In the genomic region with DNA sequence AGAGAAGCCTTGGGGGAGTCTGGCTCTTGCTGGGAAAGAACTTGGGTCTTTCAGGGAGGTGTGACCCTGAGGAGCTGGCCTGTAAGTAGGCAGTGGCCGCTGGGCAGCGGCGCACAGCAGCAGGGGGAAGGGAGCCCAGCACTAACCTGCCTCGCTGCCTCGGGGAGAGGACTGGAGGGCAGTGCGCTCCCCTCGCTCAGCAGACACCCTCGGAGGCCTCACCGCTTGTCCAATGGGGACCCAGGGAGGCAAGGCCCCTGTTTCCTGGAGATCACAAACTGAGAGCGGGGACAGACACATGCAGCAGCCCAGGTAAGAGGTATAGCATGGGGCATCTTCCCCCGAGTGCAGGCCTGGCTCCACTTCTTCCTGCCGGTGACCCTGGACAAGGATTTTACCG, we compare ENCODE assay signal across 15 cellular contexts. TPM values are rescaled to one million over a fixed set of nuclear protein-coding genes. Genes with fewer than 3 reads are reported as not detected.
DNase-seq lines count a peak whose midpoint lies in the region; ATAC-seq, FAIRE-seq and TF ChIP-seq lines count a peak whose summit lies in the region.
"Had no signal": no experiment of that assay in that cellular context is flagged by ENCODE, and none has a peak within 500 bp of the region (broad histone marks: within the 10 kb centered on the region; RNA-seq: fewer than 3 reads in every experiment).

No MANE protein-coding gene starts in this region.

- no peak for ATAC-seq in stimulated activated naive CD8-positive, alpha-beta T cell treated with anti-CD3 and anti-CD28 coated beads, Interleukin-15, Interleukin-2, amounts not matched to agents 100 U/mL and 50 U/mL, for 24 hours
- no peak for ATAC-seq in activated naive CD8-positive, alpha-beta T cell treated with anti-CD3 and anti-CD28 coated beads, Interleukin-2, amount 10 ng/mL, durations not matched to agents 7 days and 5 days (ENCODE audit: low read depth)
- ATAC-seq in naive thymus-derived CD8-positive, alpha-beta T cell: no peak
- no peak for ATAC-seq in pancreas
- ATAC-seq: K562 had no signal

- H3K27ac ChIP-seq in breast epithelium (no peak overlapping the region), pancreas (no peak overlapping the region), brain microvascular endothelial cell (no peak overlapping the region), testis (no peak overlapping the region)

- 77 to 84% methylated on average over 13 of the region's 13 CpGs for WGBS in pancreas, 2 donors
- WGBS in testis, 2 donors: 60 to 65% methylated on average over 6 to 13 of the region's 13 CpGs

- H3K4me3 Mint-ChIP-seq in stimulated activated naive CD8-positive, alpha-beta T cell treated with anti-CD3 and anti-CD28 coated beads, Interleukin-15, Interleukin-2, amounts not matched to agents 100 ng/mL and 50 ng/mL, for 24 hours: peak overlapping the region; percentile 76
- no peak overlapping the region for H3K4me3 Mint-ChIP-seq in activated naive CD8-positive, alpha-beta T cell treated with anti-CD3 and anti-CD28 coated beads, Interleukin-2, amount 10 ng/mL, durations not matched to agents 7 days and 5 days
- peak overlapping the region; percentile 68 to 91 (median 79) for H3K4me3 Mint-ChIP-seq in naive thymus-derived CD8-positive, alpha-beta T cell

- in situ Hi-C loops in brain microvascular endothelial cell (cut with HindIII; ENCODE audit: low pct_ligation_motif_present, low sequenced_read_pairs): no loop called here

- peaks cover 64% of the 10 kb centered on the region for H3K4me1 Mint-ChIP-seq in stimulated activated naive CD8-positive, alpha-beta T cell treated with anti-CD3 and anti-CD28 coated beads, Interleukin-15, Interleukin-2, amounts not matched to agents 100 ng/mL and 50 ng/mL, for 24 hours (ENCODE audit: low read depth)
- peaks cover 54% of the 10 kb centered on the region for H3K4me1 Mint-ChIP-seq in activated naive CD8-positive, alpha-beta T cell treated with anti-CD3 and anti-CD28 coated beads, Interleukin-2, amount 10 ng/mL, durations not matched to agents 7 days and 5 days
- peaks cover 38 to 68% (median 60%) of the 10 kb centered on the region in 4 donors for H3K4me1 Mint-ChIP-seq in naive thymus-derived CD8-positive, alpha-beta T cell

- intact Hi-C loops in breast epithelium (cut with DNase I; ENCODE audit: low total_unique reads) (no loop called here), pancreas (cut with DNase I) (no loop called here), testis (cut with DNase I; ENCODE audit: low total_unique reads) (no loop called here)

- FAIRE-seq in pancreas (lab: Jason Lieb, UNC): no peak
- FAIRE-seq: astrocyte, K562, small intestine had no signal

- H3K4me1 ChIP-seq in breast epithelium (peaks cover 0 to 5% of the 10 kb centered on the region in 2 donors), pancreas (peaks cover 6 to 12% (median 8%) of the 10 kb centered on the region in 3 donors), testis (peaks cover 45% of the 10 kb centered on the region)

- H3K9me3 Mint-ChIP-seq in stimulated activated naive CD8-positive, alpha-beta T cell treated with anti-CD3 and anti-CD28 coated beads, Interleukin-15, Interleukin-2, amounts not matched to agents 100 ng/mL and 50 ng/mL, for 24 hours: no peaks in the 10 kb centered on the region
- no peaks in the 10 kb centered on the region for H3K9me3 Mint-ChIP-seq in activated naive CD8-positive, alpha-beta T cell treated with anti-CD3 and anti-CD28 coated beads, Interleukin-2, amount 10 ng/mL, durations not matched to agents 7 days and 5 days
- no peaks in the 10 kb centered on the region for H3K9me3 Mint-ChIP-seq in naive thymus-derived CD8-positive, alpha-beta T cell

- peaks cover 8% of the 10 kb centered on the region for H3K36me3 Mint-ChIP-seq in stimulated activated naive CD8-positive, alpha-beta T cell treated with anti-CD3 and anti-CD28 coated beads, Interleukin-15, Interleukin-2, amounts not matched to agents 100 ng/mL and 50 ng/mL, for 24 hours (ENCODE audit: low read depth)
- H3K36me3 Mint-ChIP-seq in activated naive CD8-positive, alpha-beta T cell treated with anti-CD3 and anti-CD28 coated beads, Interleukin-2, amount 10 ng/mL, durations not matched to agents 7 days and 5 days: no peaks in the 10 kb centered on the region
- no peaks in the 10 kb centered on the region for H3K36me3 Mint-ChIP-seq in naive thymus-derived CD8-positive, alpha-beta T cell

- H3K9me3 ChIP-seq in breast epithelium (no peaks in the 10 kb centered on the region), pancreas (no peaks in the 10 kb centered on the region), testis (no peaks in the 10 kb centered on the region)
- H3K9me3 ChIP-seq: HAP-1 had no signal

- H3K36me3 ChIP-seq in breast epithelium (no peaks in the 10 kb centered on the region), pancreas (no peaks in the 10 kb centered on the region), brain microvascular endothelial cell (replicated peaks) (no peaks in the 10 kb centered on the region), testis (ENCODE audit: low read depth, missing control alignments) (no peaks in the 10 kb centered on the region)
- H3K36me3 ChIP-seq: HAP-1 had no signal

- H3K4me3 ChIP-seq in breast epithelium (no peak overlapping the region), pancreas (no peak overlapping the region), brain microvascular endothelial cell (ENCODE audit: low read depth, low read length) (no peak overlapping the region), testis (no peak overlapping the region)
- H3K4me3 ChIP-seq: HAP-1, K562 had no signal

- H3K27me3 Mint-ChIP-seq in stimulated activated naive CD8-positive, alpha-beta T cell treated with anti-CD3 and anti-CD28 coated beads, Interleukin-15, Interleukin-2, amounts not matched to agents 100 ng/mL and 50 ng/mL, for 24 hours: no peaks in the 10 kb centered on the region
- H3K27me3 Mint-ChIP-seq in activated naive CD8-positive, alpha-beta T cell treated with anti-CD3 and anti-CD28 coated beads, Interleukin-2, amount 10 ng/mL, durations not matched to agents 7 days and 5 days: no peaks in the 10 kb centered on the region
- H3K27me3 Mint-ChIP-seq in naive thymus-derived CD8-positive, alpha-beta T cell: no peaks in the 10 kb centered on the region

- TF ChIP-seq CTCF in breast epithelium (IDR thresholded peaks at IDR 0.05) (no peak), pancreas (IDR thresholded peaks at IDR 0.05) (no peak), brain microvascular endothelial cell (IDR thresholded peaks at IDR 0.05; ENCODE audit: low read depth, low read length, missing control alignments) (no peak), testis (IDR thresholded peaks at IDR 0.05) (no peak)

- DNase-seq in stimulated activated naive CD8-positive, alpha-beta T cell treated with anti-CD3 and anti-CD28 coated beads, Interleukin-15, Interleukin-2, amounts not matched to agents 100 U/mL and 50 U/mL, for 24 hours: no peak
- DNase-seq in activated naive CD8-positive, alpha-beta T cell treated with anti-CD3 and anti-CD28 coated beads, Interleukin-2, amount 10 ng/mL, durations not matched to agents 7 days and 5 days: no peak
- DNase-seq in naive thymus-derived CD8-positive, alpha-beta T cell: no peak
- DNase-seq in breast epithelium (ENCODE audit: low spot score in 2 of 2): no peak
- no peak for DNase-seq in pancreas
- no peak for DNase-seq in brain microvascular endothelial cell
- DNase-seq in testis: no peak
- DNase-seq: activated CD4-positive, CD25-positive, alpha-beta regulatory T cell; DMS79; NCI-H345; small intestine had no signal

- H3K27ac Mint-ChIP-seq in stimulated activated naive CD8-positive, alpha-beta T cell treated with anti-CD3 and anti-CD28 coated beads, Interleukin-15, Interleukin-2, amounts not matched to agents 100 ng/mL and 50 ng/mL, for 24 hours: peak overlapping the region; percentile 22
- H3K27ac Mint-ChIP-seq in activated naive CD8-positive, alpha-beta T cell treated with anti-CD3 and anti-CD28 coated beads, Interleukin-2, amount 10 ng/mL, durations not matched to agents 7 days and 5 days: peak overlapping the region; percentile 78
- peak overlapping the region; percentile 14 to 99 (median 92) for H3K27ac Mint-ChIP-seq in naive thymus-derived CD8-positive, alpha-beta T cell

- TF ChIP-seq POLR2A in breast epithelium (IDR thresholded peaks at IDR 0.05) (no peak), testis (IDR thresholded peaks at IDR 0.05) (no peak)

- H3K27me3 ChIP-seq in breast epithelium (no peaks in the 10 kb centered on the region), pancreas (no peaks in the 10 kb centered on the region), brain microvascular endothelial cell (replicated peaks) (no peaks in the 10 kb centered on the region), testis (no peaks in the 10 kb centered on the region)

- POLR2A ChIA-PET in activated naive CD8-positive, alpha-beta T cell treated with anti-CD3 and anti-CD28 coated beads, Interleukin-2, amount 10 ng/mL, durations not matched to agents 7 days and 5 days (lab: Charles Lee): interaction anchor here (1.0 to 6.1 kb wide), 4 partner anchors 15 to 43 kb away, joined by 3 to 42 read pairs (median 8); no protein-coding TSS in a partner anchor
- POLR2A ChIA-PET in naive thymus-derived CD8-positive, alpha-beta T cell (lab: Charles Lee): interaction anchor here (0.6 to 7.9 kb wide), 8 partner anchors 10 to 349 kb away, joined by 3 to 69 read pairs (median 18); no protein-coding TSS in a partner anchor

RNA-seq across cellular contexts. Expression of a gene that starts 3.3 kb away (rescaled TPM):
- 10 to 100 TPM; 76.7 to 84.7 TPM for total RNA-seq in activated naive CD8-positive, alpha-beta T cell treated with anti-CD3 and anti-CD28 coated beads, Interleukin-2, amount 10 ng/mL, durations not matched to agents 7 days and 5 days
- total RNA-seq in naive thymus-derived CD8-positive, alpha-beta T cell: 100 to 1,000 TPM; 121 to 122 TPM
- 10 to 100 TPM; 17.9 to 31.2 (median 27.2) TPM for polyA plus RNA-seq in naive thymus-derived CD8-positive, alpha-beta T cell
- total RNA-seq in breast epithelium (10 to 100 TPM in 2 of 3 donors, 1 to 10 TPM in 1; 8.2 to 21.7 (median 20.0) TPM), pancreas (10 to 100 TPM; 13.7 to 30.9 (median 17.5) TPM), testis (10 to 100 TPM; 36.3 TPM)
- polyA plus RNA-seq in pancreas (10 to 100 TPM; 10.3 to 19.1 TPM), testis (ENCODE audit: insufficient read depth, low read depth, low replicate concordance) (15.5 TPM)

Comparison
In these comparisons a context has a peak if more than half of its experiments do, and no peak if none do; other contexts are left out.
1. H3K27ac Mint-ChIP-seq: peak in every context shown above with its lines; median percentile 92 in naive thymus-derived CD8-positive, alpha-beta T cell; 78 in activated naive CD8-positive, alpha-beta T cell treated with anti-CD3 and anti-CD28 coated beads, Interleukin-2, amount 10 ng/mL, durations not matched to agents 7 days and 5 days; 22 in stimulated activated naive CD8-positive, alpha-beta T cell treated with anti-CD3 and anti-CD28 coated beads, Interleukin-15, Interleukin-2, amounts not matched to agents 100 ng/mL and 50 ng/mL, for 24 hours.